In genomic region chr6:143544019-143544681, GRCh38 we compare ENCODE assay signal across 1 cellular context.
TF ChIP-seq lines count a peak whose summit lies in the region.

No MANE protein-coding gene starts in this region.

TF ChIP-seq in GM23338, 12 proteins besides CTCF, POLR2A, EP300 and RAD21 (continued from another document):
- TF ChIP-seq ETS1 (IDR thresholded peaks at IDR 0.05) = no peak
- TF ChIP-seq JUNB (IDR thresholded peaks at IDR 0.05; ENCODE audit: unreplicated experiment) = no peak
- no peak for TF ChIP-seq ZNF331 (CRISPR knock-in tag; IDR thresholded peaks at IDR 0.05; ENCODE audit: low read depth)
- no peak for TF ChIP-seq EZH2phosphoT487 (IDR thresholded peaks at IDR 0.05; ENCODE audit: unreplicated experiment)
- no peak for TF ChIP-seq POLR2AphosphoS5 (IDR thresholded peaks at IDR 0.05; ENCODE audit: low read depth)
- no peak for TF ChIP-seq ZNF462 (CRISPR knock-in tag; IDR thresholded peaks at IDR 0.05)
- TF ChIP-seq ZNF114 (CRISPR knock-in tag; IDR thresholded peaks at IDR 0.05) = no peak
- TF ChIP-seq EZH2 (IDR thresholded peaks at IDR 0.05; ENCODE audit: low read depth, unreplicated experiment) = no peak
TF ChIP-seq in GM23338: peak in this region for 0.
